Comparison of ENCODE assay signal across 2 cellular contexts in the genomic region with DNA sequence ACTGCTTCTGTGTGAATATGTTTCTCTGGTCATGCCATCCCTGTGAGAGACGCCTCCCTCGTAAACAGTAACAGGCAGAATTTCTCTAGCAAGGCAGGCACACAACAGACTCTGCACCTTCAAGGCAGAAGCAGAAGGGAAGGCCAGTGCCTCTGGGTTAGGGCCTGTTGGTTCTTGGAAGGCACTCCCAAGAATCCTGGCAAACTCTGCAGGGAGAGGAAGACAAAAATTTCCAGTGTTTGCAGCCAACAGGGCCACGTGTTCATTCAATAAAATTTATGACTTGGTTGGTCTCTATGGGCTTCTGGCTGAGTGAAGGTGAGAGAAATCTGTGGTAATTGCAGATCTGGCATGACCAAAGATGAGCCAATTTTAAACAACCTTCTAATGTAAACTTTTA.
TF ChIP-seq lines count a peak whose summit lies in the region.

No MANE protein-coding gene starts in this region.

TF ChIP-seq in IMR-90, 13 proteins besides CTCF, POLR2A, EP300 and RAD21:
- no peak for TF ChIP-seq NFE2L2 (IDR thresholded peaks at IDR 0.05; ENCODE audit: low read depth, low read length)
- TF ChIP-seq, protein P1, sequence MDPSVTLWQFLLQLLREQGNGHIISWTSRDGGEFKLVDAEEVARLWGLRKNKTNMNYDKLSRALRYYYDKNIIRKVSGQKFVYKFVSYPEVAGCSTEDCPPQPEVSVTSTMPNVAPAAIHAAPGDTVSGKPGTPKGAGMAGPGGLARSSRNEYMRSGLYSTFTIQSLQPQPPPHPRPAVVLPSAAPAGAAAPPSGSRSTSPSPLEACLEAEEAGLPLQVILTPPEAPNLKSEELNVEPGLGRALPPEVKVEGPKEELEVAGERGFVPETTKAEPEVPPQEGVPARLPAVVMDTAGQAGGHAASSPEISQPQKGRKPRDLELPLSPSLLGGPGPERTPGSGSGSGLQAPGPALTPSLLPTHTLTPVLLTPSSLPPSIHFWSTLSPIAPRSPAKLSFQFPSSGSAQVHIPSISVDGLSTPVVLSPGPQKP (IDR thresholded peaks at IDR 0.05; ENCODE audit: borderline replicate concordance, low read depth, low read length) = no peak
- no peak for TF ChIP-seq MXI1 (IDR thresholded peaks at IDR 0.05; ENCODE audit: borderline replicate concordance, low read depth, low read length)
- TF ChIP-seq SMC3 (IDR thresholded peaks at IDR 0.05; ENCODE audit: low read depth, low read length) = no peak
- no peak for TF ChIP-seq RFX5 (IDR thresholded peaks at IDR 0.05; ENCODE audit: low read depth, low read length)
- no peak for TF ChIP-seq BHLHE40 (IDR thresholded peaks at IDR 0.05; ENCODE audit: low read depth, low read length)
- TF ChIP-seq FOS (IDR thresholded peaks at IDR 0.05; ENCODE audit: low read depth, low read length) = no peak
- TF ChIP-seq CHD1 (IDR thresholded peaks at IDR 0.05; ENCODE audit: low read depth, low read length) = no peak
- TF ChIP-seq, protein P2, sequence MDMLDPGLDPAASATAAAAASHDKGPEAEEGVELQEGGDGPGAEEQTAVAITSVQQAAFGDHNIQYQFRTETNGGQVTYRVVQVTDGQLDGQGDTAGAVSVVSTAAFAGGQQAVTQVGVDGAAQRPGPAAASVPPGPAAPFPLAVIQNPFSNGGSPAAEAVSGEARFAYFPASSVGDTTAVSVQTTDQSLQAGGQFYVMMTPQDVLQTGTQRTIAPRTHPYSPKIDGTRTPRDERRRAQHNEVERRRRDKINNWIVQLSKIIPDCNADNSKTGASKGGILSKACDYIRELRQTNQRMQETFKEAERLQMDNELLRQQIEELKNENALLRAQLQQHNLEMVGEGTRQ (IDR thresholded peaks at IDR 0.05; ENCODE audit: low read depth, low read length) = no peak
- TF ChIP-seq RCOR1 (IDR thresholded peaks at IDR 0.05; ENCODE audit: insufficient replicate concordance, low read length) = no peak
- no peak for TF ChIP-seq MAFK (IDR thresholded peaks at IDR 0.05; ENCODE audit: low read depth, low read length)
- TF ChIP-seq CEBPB (IDR thresholded peaks at IDR 0.05; ENCODE audit: low read depth, low read length) = no peak
- TF ChIP-seq MAZ (IDR thresholded peaks at IDR 0.05; ENCODE audit: borderline replicate concordance, low read depth, low read length) = no peak

TF ChIP-seq in H1, 55 proteins besides CTCF, POLR2A, EP300 and RAD21:
- no peak for TF ChIP-seq SAP30 (IDR thresholded peaks at IDR 0.05; ENCODE audit: insufficient read depth, insufficient replicate concordance, low read length)
- TF ChIP-seq KDM1A (IDR thresholded peaks at IDR 0.05; ENCODE audit: borderline replicate concordance, low read length) = no peak
- no peak for TF ChIP-seq TAF7 (optimal IDR thresholded peaks at IDR 0.05; ENCODE audit: borderline replicate concordance, low read depth, low read length)
- TF ChIP-seq, protein P2 (IDR thresholded peaks at IDR 0.05; ENCODE audit: low read length) = no peak
- no peak for TF ChIP-seq TCF12 (IDR thresholded peaks at IDR 0.05; ENCODE audit: low read depth, low read length)
- TF ChIP-seq GABPA (IDR thresholded peaks at IDR 0.05; ENCODE audit: borderline replicate concordance, insufficient read depth, low read length) = no peak
